In genomic region chr3:16338999-16339398, GRCh38 we compare ENCODE assay signal across 8 cellular contexts.
DNase-seq lines count a peak whose midpoint lies in the region; ATAC-seq and TF ChIP-seq lines count a peak whose summit lies in the region.

No MANE protein-coding gene starts in this region.

- peak; percentile 3 for DNase-seq in ACHN
- DNase-seq in RWPE1 (ENCODE audit: low spot score), result peak; percentile 35
- DNase-seq in fibroblast of the conjunctiva (ENCODE audit: low read depth), result peak; percentile 92
- no peak for DNase-seq in stimulated activated naive CD8-positive, alpha-beta T cell treated with anti-CD3 and anti-CD28 coated beads, Interleukin-15, amount 100 ng/mL, for 72 hours
- DNase-seq in HEK293T (ENCODE audit: extremely low spot score), result no peak
- DNase-seq in NCI-H146 treated with DMSO at 0.1 percent for 48 hours (lab: John Stamatoyannopoulos, UW; ENCODE audit: unreplicated experiment), result no peak

- H3K4me3 Mint-ChIP-seq in stimulated activated naive CD8-positive, alpha-beta T cell treated with anti-CD3 and anti-CD28 coated beads, Interleukin-15, amount 100 ng/mL, for 72 hours, result peak overlapping the region; percentile 42 to 62

- POLR2A ChIA-PET in RWPE1 (lab: Yijun Ruan, JAX; ENCODE audit: low non-redundant PET) (no interaction called here), HEK293T (lab: Yijun Ruan, JAX) (no interaction called here)

- peaks cover 79% of the 10 kb centered on the region for H3K4me1 Mint-ChIP-seq in stimulated activated naive CD8-positive, alpha-beta T cell treated with anti-CD3 and anti-CD28 coated beads, Interleukin-15, amount 100 ng/mL, for 72 hours

- H3K27ac ChIP-seq in RWPE1, result no peak overlapping the region

- H3K27me3 Mint-ChIP-seq in stimulated activated naive CD8-positive, alpha-beta T cell treated with anti-CD3 and anti-CD28 coated beads, Interleukin-15, amount 100 ng/mL, for 72 hours, result no peaks in the 10 kb centered on the region

- no peak for TF ChIP-seq CTCF in RWPE1 (conservative IDR thresholded peaks at IDR 0.05; ENCODE audit: low read depth)

- ATAC-seq in GM19043 (IDR thresholded peaks at IDR 0.05; ENCODE audit: low read depth, unreplicated experiment) (peak; percentile 51), HG03097 (IDR thresholded peaks at IDR 0.05; ENCODE audit: low FRiP score, unreplicated experiment) (no peak)
- peak; percentile 75 for ATAC-seq in stimulated activated naive CD8-positive, alpha-beta T cell treated with anti-CD3 and anti-CD28 coated beads, Interleukin-15, amount 100 ng/mL, for 72 hours

- peaks cover 5 to 10% of the 10 kb centered on the region in 2 donors for H3K9me3 Mint-ChIP-seq in stimulated activated naive CD8-positive, alpha-beta T cell treated with anti-CD3 and anti-CD28 coated beads, Interleukin-15, amount 100 ng/mL, for 72 hours

- in situ Hi-C loops in ACHN (cut with HindIII; ENCODE audit: low pct_ligation_motif_present, low pct_unique_long_range_greater_than_20kb, low sequenced_read_pairs), result no loop called here

- CTCF ChIA-PET in RWPE1 (lab: Yijun Ruan, JAX) (no interaction called here), HEK293T (lab: Yijun Ruan, JAX) (no interaction called here)

- peak overlapping the region; percentile 5 to 32 for H3K27ac Mint-ChIP-seq in stimulated activated naive CD8-positive, alpha-beta T cell treated with anti-CD3 and anti-CD28 coated beads, Interleukin-15, amount 100 ng/mL, for 72 hours

TF ChIP-seq in HEK293T, 16 proteins besides CTCF, POLR2A, EP300 and RAD21:
- TF ChIP-seq ELF4 (IDR thresholded peaks at IDR 0.05), result no peak
- no peak for TF ChIP-seq NFRKB (IDR thresholded peaks at IDR 0.05)
- no peak for TF ChIP-seq ARNT (IDR thresholded peaks at IDR 0.05)
- no peak for TF ChIP-seq L3MBTL2 (conservative IDR thresholded peaks at IDR 0.05)
- TF ChIP-seq FOXM1 (IDR thresholded peaks at IDR 0.05; ENCODE audit: borderline replicate concordance), result no peak
- no peak for TF ChIP-seq CTBP1 (IDR thresholded peaks at IDR 0.05; ENCODE audit: borderline replicate concordance)
- no peak for TF ChIP-seq FOXK2 (IDR thresholded peaks at IDR 0.05)
- no peak for TF ChIP-seq HDGF (IDR thresholded peaks at IDR 0.05; ENCODE audit: borderline replicate concordance)
- no peak for TF ChIP-seq TARDBP (IDR thresholded peaks at IDR 0.05)
- TF ChIP-seq ZNF384 (IDR thresholded peaks at IDR 0.05), result no peak
- no peak for TF ChIP-seq SUZ12 (IDR thresholded peaks at IDR 0.05)
- no peak for TF ChIP-seq BHLHE40 (IDR thresholded peaks at IDR 0.05; ENCODE audit: borderline replicate concordance)
- TF ChIP-seq SP1 (IDR thresholded peaks at IDR 0.05), result no peak
- TF ChIP-seq, protein P1, sequence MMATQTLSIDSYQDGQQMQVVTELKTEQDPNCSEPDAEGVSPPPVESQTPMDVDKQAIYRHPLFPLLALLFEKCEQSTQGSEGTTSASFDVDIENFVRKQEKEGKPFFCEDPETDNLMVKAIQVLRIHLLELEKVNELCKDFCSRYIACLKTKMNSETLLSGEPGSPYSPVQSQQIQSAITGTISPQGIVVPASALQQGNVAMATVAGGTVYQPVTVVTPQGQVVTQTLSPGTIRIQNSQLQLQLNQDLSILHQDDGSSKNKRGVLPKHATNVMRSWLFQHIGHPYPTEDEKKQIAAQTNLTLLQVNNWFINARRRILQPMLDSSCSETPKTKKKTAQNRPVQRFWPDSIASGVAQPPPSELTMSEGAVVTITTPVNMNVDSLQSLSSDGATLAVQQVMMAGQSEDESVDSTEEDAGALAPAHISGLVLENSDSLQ (IDR thresholded peaks at IDR 0.05), result no peak
TF ChIP-seq in HEK293T: peak in this region for 0.

Comparison
In these comparisons a context has a peak if more than half of its experiments do, and no peak if none do; other contexts are left out.
1. DNase-seq: peak in ACHN (single experiment), RWPE1 (single experiment) and fibroblast of the conjunctiva (single experiment); none in stimulated activated naive CD8-positive, alpha-beta T cell treated with anti-CD3 and anti-CD28 coated beads, Interleukin-15, amount 100 ng/mL, for 72 hours (0 of 2), HEK293T (single experiment) and NCI-H146 treated with DMSO at 0.1 percent for 48 hours (single experiment).